ENCODE assay signal across 32 cellular contexts in the genomic region with DNA sequence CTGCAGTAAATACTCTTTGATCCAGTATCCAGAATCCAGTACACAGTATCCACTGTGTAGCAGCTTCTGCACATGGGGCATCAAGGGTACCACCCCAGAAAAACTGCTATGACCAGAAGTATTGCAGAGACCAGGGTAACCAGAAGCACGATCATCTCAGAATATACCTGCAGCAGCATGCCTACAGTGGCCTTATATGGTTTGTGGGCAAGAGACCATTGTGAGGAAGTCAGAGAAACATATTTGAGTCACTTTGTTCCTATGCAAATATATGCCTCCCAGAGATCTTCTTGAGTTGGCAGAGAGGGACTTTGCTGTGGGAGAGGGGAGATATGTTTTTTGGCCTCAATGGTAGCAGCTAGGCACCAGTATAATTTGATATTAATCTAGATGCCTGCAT.
"Had no signal": no experiment of that assay in that cellular context is flagged by ENCODE, and none has a peak within 500 bp of the region (broad histone marks: within the 10 kb centered on the region; RNA-seq: fewer than 3 reads in every experiment).

No MANE protein-coding gene starts in this region.

- DNase-seq: activated B cell treated with CpG ODN at 0.5 μM for 24 hours; activated CD4-positive, alpha-beta T cell treated with anti-CD3 and anti-CD28 coated beads for 48 hours; activated CD4-positive, alpha-beta T cell treated with anti-CD3 and anti-CD28 coated beads, Interleukin-2, amount 50 U/mL, for 1 hour; activated CD4-positive, alpha-beta T cell treated with anti-CD3 and anti-CD28 coated beads, Interleukin-2, amount 50 U/mL, for 48 hours; activated CD8-positive, alpha-beta memory T cell treated with anti-CD3 and anti-CD28 coated beads for 24 hours; activated CD8-positive, alpha-beta T cell treated with anti-CD3 and anti-CD28 coated beads for 36 hours; activated gamma-delta T cell; activated naive CD4-positive, alpha-beta T cell; activated naive CD4-positive, alpha-beta T cell treated with anti-CD3 and anti-CD28 coated beads, Interleukin-2, amount 10 ng/mL, durations not matched to agents 7 days and 5 days; activated naive CD8-positive, alpha-beta T cell treated with anti-CD3 and anti-CD28 coated beads, Interleukin-2, amount 10 ng/mL, durations not matched to agents 7 days and 5 days; activated T-cell treated with anti-CD3 and anti-CD28 coated beads, Interleukin-2, amount 50 U/mL, for 48 hours; caudate nucleus; cortex of kidney; effector CD8-positive, alpha-beta T cell; foreskin fibroblast; gastrocnemius medialis; glutamatergic neuron; heart left ventricle; T-cell; T1000; WERI-Rb-1 had no signal

- H3K36me3 ChIP-seq: ascending aorta, gastrocnemius medialis, heart left ventricle, WERI-Rb-1 had no signal

- ATAC-seq: activated CD4-positive, CD25-positive, alpha-beta regulatory T cell treated with anti-CD3 and anti-CD28 coated beads, Interleukin-2, amount 50 U/mL, for 24 hours; activated CD8-positive, alpha-beta T cell treated with anti-CD3 and anti-CD28 coated beads for 36 hours; activated naive CD4-positive, alpha-beta T cell treated with anti-CD3 and anti-CD28 coated beads, Interleukin-2, amount 50 U/mL, for 72 hours; esophagus mucosa; gastrocnemius medialis; heart left ventricle; T-cell had no signal

- H3K4me1 Mint-ChIP-seq: activated B cell treated with CpG ODN at 0.5 μM for 24 hours; activated naive CD4-positive, alpha-beta T cell treated with anti-CD3 and anti-CD28 coated beads, Interleukin-2, amount 10 ng/mL, durations not matched to agents 7 days and 5 days; activated naive CD8-positive, alpha-beta T cell treated with anti-CD3 and anti-CD28 coated beads, Interleukin-2, amount 10 ng/mL, durations not matched to agents 7 days and 5 days; T-cell had no signal

- FAIRE-seq: colon, endometrium, endothelial cell of umbilical vein had no signal

- H3K27me3 ChIP-seq: ascending aorta, gastrocnemius medialis, heart left ventricle had no signal

- H3K4me3 ChIP-seq: ascending aorta, gastrocnemius medialis, heart left ventricle had no signal

- H3K9me3 Mint-ChIP-seq: activated CD8-positive, alpha-beta T cell treated with anti-CD3 and anti-CD28 coated beads for 36 hours; activated naive CD4-positive, alpha-beta T cell treated with anti-CD3 and anti-CD28 coated beads, Interleukin-2, amount 10 ng/mL, durations not matched to agents 7 days and 5 days; activated naive CD8-positive, alpha-beta T cell treated with anti-CD3 and anti-CD28 coated beads, Interleukin-2, amount 10 ng/mL, durations not matched to agents 7 days and 5 days; activated T-helper 1 cell treated with anti-CD3 and anti-CD28 coated beads, Interleukin-12 subunit alpha, Interleukin-12 subunit beta, Interleukin-2, Interleukin-4 antibody, amounts not matched to agents 30 ng/mL and 10 ng/mL and 1 ng/mL, durations not matched to agents 14 hours and 24 hours and 36 hours; activated T-helper 2 cell treated with anti-CD3 and anti-CD28 coated beads, Interferon-gamma antibody, Interleukin-2, Interleukin-4, amounts not matched to agents 10 μg/mL and 5 μg/mL and 100 μg/mL, durations not matched to agents 14 hours and 24 hours and 36 hours; brain; T-helper 1 cell treated with Interleukin-12 subunit alpha and Interleukin-12 subunit beta and Interleukin-4 antibody, amounts not matched to agents 30 μg/mL and 1 μg/mL, for 36 hours had no signal

- H3K4me3 Mint-ChIP-seq: activated B cell treated with CpG ODN at 0.5 μM for 24 hours; activated CD8-positive, alpha-beta T cell treated with anti-CD3 and anti-CD28 coated beads for 36 hours; activated naive CD4-positive, alpha-beta T cell treated with anti-CD3 and anti-CD28 coated beads, Interleukin-2, amount 10 ng/mL, durations not matched to agents 7 days and 5 days; activated naive CD8-positive, alpha-beta T cell treated with anti-CD3 and anti-CD28 coated beads, Interleukin-2, amount 10 ng/mL, durations not matched to agents 7 days and 5 days; activated T-helper 1 cell treated with anti-CD3 and anti-CD28 coated beads, Interleukin-12 subunit alpha, Interleukin-12 subunit beta, Interleukin-2, Interleukin-4 antibody, amounts not matched to agents 30 ng/mL and 10 ng/mL and 1 ng/mL, durations not matched to agents 14 hours and 24 hours and 36 hours; brain; T-cell; T-helper 1 cell treated with Interleukin-12 subunit alpha and Interleukin-12 subunit beta and Interleukin-4 antibody, amounts not matched to agents 30 μg/mL and 1 μg/mL, for 36 hours had no signal

- H3K27ac ChIP-seq: ascending aorta, gastrocnemius medialis, heart left ventricle, WERI-Rb-1 had no signal

- H3K4me1 ChIP-seq: ascending aorta, gastrocnemius medialis had no signal

- H3K9me3 ChIP-seq: ascending aorta, gastrocnemius medialis, heart left ventricle had no signal

- H3K27me3 Mint-ChIP-seq: activated B cell treated with CpG ODN at 0.5 μM for 24 hours; activated CD8-positive, alpha-beta T cell treated with anti-CD3 and anti-CD28 coated beads for 36 hours; activated naive CD4-positive, alpha-beta T cell treated with anti-CD3 and anti-CD28 coated beads, Interleukin-2, amount 10 ng/mL, durations not matched to agents 7 days and 5 days; activated naive CD8-positive, alpha-beta T cell treated with anti-CD3 and anti-CD28 coated beads, Interleukin-2, amount 10 ng/mL, durations not matched to agents 7 days and 5 days; T-cell had no signal

- H3K36me3 Mint-ChIP-seq: activated naive CD4-positive, alpha-beta T cell treated with anti-CD3 and anti-CD28 coated beads, Interleukin-2, amount 10 ng/mL, durations not matched to agents 7 days and 5 days; activated naive CD4-positive, alpha-beta T cell treated with anti-CD3 and anti-CD28 coated beads, Interleukin-2, amount 50 U/mL, for 72 hours; activated naive CD8-positive, alpha-beta T cell treated with anti-CD3 and anti-CD28 coated beads, Interleukin-2, amount 10 ng/mL, durations not matched to agents 7 days and 5 days; brain; T-cell had no signal
